ENCODE assay signal across 8 cellular contexts in the genomic region with DNA sequence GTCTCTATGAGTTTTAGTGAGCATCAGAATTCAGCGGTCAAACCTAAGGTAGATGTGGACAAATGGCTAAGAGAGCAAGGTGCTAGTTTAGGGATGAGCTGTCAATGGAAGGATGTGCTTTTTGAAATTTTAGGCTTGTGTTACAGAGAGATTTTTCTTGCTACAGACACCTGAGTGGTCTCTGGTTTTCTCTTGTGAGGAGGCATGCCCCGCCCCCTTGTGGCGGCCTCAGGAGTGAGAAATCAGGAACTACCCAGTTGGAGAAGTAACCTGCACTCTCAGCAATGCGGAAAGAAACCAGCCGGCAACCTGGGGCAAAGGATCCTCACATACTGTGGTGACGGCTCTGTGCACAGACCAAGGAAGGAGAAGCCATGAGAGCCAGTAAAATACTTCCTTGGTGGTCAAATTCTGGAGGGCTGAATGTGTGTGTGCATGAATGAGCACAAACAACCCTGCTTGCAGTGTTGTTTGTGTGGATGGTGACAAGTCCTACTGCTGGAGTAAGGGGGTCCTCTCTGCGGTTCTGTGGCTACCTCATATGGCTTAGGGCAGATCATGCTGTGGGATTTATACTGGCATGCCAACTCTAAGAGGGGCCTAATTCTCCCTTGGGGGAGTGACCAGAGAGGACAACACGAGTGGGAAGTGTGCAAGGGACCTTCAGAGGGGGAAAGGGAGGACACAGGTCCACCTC. TPM values are rescaled to one million over a fixed set of nuclear protein-coding genes. Genes with fewer than 3 reads are reported as not detected.
DNase-seq lines count a peak whose midpoint lies in the region; ATAC-seq, FAIRE-seq and TF ChIP-seq lines count a peak whose summit lies in the region.

No MANE protein-coding gene starts in this region.

- no peaks in the 10 kb centered on the region for H3K79me2 ChIP-seq in K562 (ENCODE audit: control insufficient read depth, insufficient read depth, low read length)

- H3K9me1 ChIP-seq in K562 (ENCODE audit: control insufficient read depth, insufficient read depth, low read length): no peaks in the 10 kb centered on the region

- POLR2A ChIA-PET in K562 (lab: Yijun Ruan, JAX): interaction anchor here (0.6 to 1.6 kb wide), 3 partner anchors 12 to 448 kb away, joined by 3 read pairs; no protein-coding TSS in a partner anchor

- H2AFZ ChIP-seq in K562 (ENCODE audit: low read depth, low read length): peak overlapping the region; percentile 68

- TF ChIP-seq POLR2A in K562 (conservative IDR thresholded peaks at IDR 0.05): no peak

- CTCF ChIA-PET in K562 (lab: Yijun Ruan, JAX; ENCODE audit: low intra/inter-chr PET ratio): interaction anchor here (0.6 to 1.2 kb wide), 2 partner anchors 120 to 447 kb away, joined by 3 to 4 read pairs; a partner anchor contains a TSS

- 10% methylated on average over 8 of the region's 8 CpGs for WGBS in K562 (ENCODE audit: insufficient coverage, low coverage, missing lambda C conversion rate)

- no peak overlapping the region for H3K9ac ChIP-seq in K562 (ENCODE audit: insufficient read depth in 1 of 2, low read depth in 2 of 2, low read length in 2 of 2)

- H3K27ac ChIP-seq in K562 (ENCODE audit: extremely low read depth, low read depth, low read length): no peak overlapping the region

- no TSS peak for BruUV-seq in K562 (replicated peaks; lab: Mats Ljungman, UMichigan)

- TF ChIP-seq CTCF in K562 (IDR thresholded peaks at IDR 0.05 in 2 of 3, conservative IDR thresholded peaks at IDR 0.05 in 1 of 3; ENCODE audit: insufficient read depth in 2 of 3, low read depth in 1 of 3, low read length in 3 of 3): peak; percentile 73 to 82 (median 80)

- peak; percentile 66 to 75 for TF ChIP-seq RAD21 in K562 (CRISPR knock-in tag; conservative IDR thresholded peaks at IDR 0.05 in 1 of 2, IDR thresholded peaks at IDR 0.05 in 1 of 2)

- peak; percentile 93 for ATAC-seq in GM21360 (IDR thresholded peaks at IDR 0.05; ENCODE audit: unreplicated experiment)
- ATAC-seq in HG03565 (IDR thresholded peaks at IDR 0.05; ENCODE audit: unreplicated experiment): peak; percentile 93
- peak; percentile 91 for ATAC-seq in K562

- no peaks in the 10 kb centered on the region for H3K9me3 ChIP-seq in K562 (replicated peaks; ENCODE audit: control insufficient read depth, insufficient read depth, low read depth, low read length)

- H3K4me1 ChIP-seq in K562 (replicated peaks in 1 of 2; ENCODE audit: control insufficient read depth in 2 of 2, insufficient read depth in 2 of 2, low read length in 2 of 2): peaks cover 0 to 15% of the 10 kb centered on the region in 2 experiments; a peak in 4 of 5 replicates

- no peaks in the 10 kb centered on the region for H3K36me3 ChIP-seq in K562 (ENCODE audit: control insufficient read depth, insufficient read depth, low read length)

- peak overlapping the region; percentile 56; the same call in 1 of the 2 replicates for H3K4me2 ChIP-seq in K562 (ENCODE audit: insufficient read depth, low read length)

- no peak overlapping the region for H3K4me3 ChIP-seq in K562

- DNase-seq in COR-L47 (lab: John Stamatoyannopoulos, UW) (peak; percentile 10), UCSD-AML1 (lab: John Stamatoyannopoulos, UW; ENCODE audit: unreplicated experiment) (peak; percentile 84), K562 (ENCODE audit: extremely low read depth in 1 of 4, low spot score in 3 of 4) (peak; percentile 31 to 81 (median 40)), left kidney (ENCODE audit: low read depth, low spot score) (peak; percentile 78), NCI-H2081 treated with DMSO at 0.1 percent for 48 hours (lab: John Stamatoyannopoulos, UW) (no peak)
- DNase-seq in stimulated activated CD8-positive, alpha-beta memory T cell treated with anti-CD3 and anti-CD28 coated beads, Interleukin-15, amount 100 ng/mL, for 24 hours (ENCODE audit: low read depth): peak; percentile 43

- no peaks in the 10 kb centered on the region for H3K27me3 ChIP-seq in K562 (ENCODE audit: control insufficient read depth in 2 of 2, insufficient read depth in 2 of 2, low read length in 2 of 2)

- in situ Hi-C loops in K562 (cut with MboI): no loop called here

- FAIRE-seq in K562 (lab: Jason Lieb, UNC): peak; percentile 83

- intact Hi-C loops in K562 (cut with micrococcal nuclease): loop anchor here (2.0 to 10.0 kb wide), 2 partner anchors 309 to 447 kb away; a partner anchor contains a TSS

- H4K20me1 ChIP-seq in K562 (replicated peaks; ENCODE audit: control insufficient read depth, insufficient read depth, low read length): no peaks in the 10 kb centered on the region

- TF ChIP-seq EP300 in K562 (IDR thresholded peaks at IDR 0.05; ENCODE audit: low read length): no peak

TF ChIP-seq in K562, 482 proteins besides CTCF, POLR2A, EP300 and RAD21 (continues in another document):
- TF ChIP-seq NR1H2 (CRISPR knock-in tag; IDR thresholded peaks at IDR 0.05) (peak; percentile 36; the same call in 1 of the 2 replicates), ZEB2 (IDR thresholded peaks at IDR 0.05) (peak; percentile 49; the same call in 1 of the 2 replicates), PHTF2 (CRISPR knock-in tag; IDR thresholded peaks at IDR 0.05) (no peak), TSC22D4 (tag; IDR thresholded peaks at IDR 0.05) (no peak), SIX5 (IDR thresholded peaks at IDR 0.05; ENCODE audit: borderline replicate concordance in 1 of 2, insufficient read depth in 1 of 2, low read depth in 1 of 2, low read length in 2 of 2) (0 out of 4 replicates have a peak, but pooled peaks of 1 of the 2 experiments have one; percentile 2), POLR2B (IDR thresholded peaks at IDR 0.05; ENCODE audit: low read depth, partially characterized antibody) (no peak), BRCA1 (IDR thresholded peaks at IDR 0.05) (no peak), BRCA1 (CRISPR knock-in tag; IDR thresholded peaks at IDR 0.05) (no peak), XRCC5 (IDR thresholded peaks at IDR 0.05; ENCODE audit: low read depth, low read length) (0 out of 2 replicates have a peak, but pooled peaks have one; percentile 37), CC2D1A (IDR thresholded peaks at IDR 0.05) (peak; percentile 48; the same call in 1 of the 2 replicates), CBFA2T3 (IDR thresholded peaks at IDR 0.05) (0 out of 2 replicates have a peak, but pooled peaks have one; percentile 8), SMARCA4 (IDR thresholded peaks at IDR 0.05) (peak; percentile 40; the same call in 1 of the 2 replicates), ZNF133 (CRISPR knock-in tag; IDR thresholded peaks at IDR 0.05) (no peak), NCOA4 (IDR thresholded peaks at IDR 0.05; ENCODE audit: partially characterized antibody) (no peak), NFXL1 (CRISPR knock-in tag; IDR thresholded peaks at IDR 0.05) (no peak), TEAD1 (CRISPR knock-in tag; IDR thresholded peaks at IDR 0.05) (0 out of 4 replicates have a peak, but pooled peaks of 1 of the 2 experiments have one; percentile 11), SNRNP70 (optimal IDR thresholded peaks at IDR 0.05; ENCODE audit: low read depth, low read length) (no peak)
- TF ChIP-seq, protein P1, sequence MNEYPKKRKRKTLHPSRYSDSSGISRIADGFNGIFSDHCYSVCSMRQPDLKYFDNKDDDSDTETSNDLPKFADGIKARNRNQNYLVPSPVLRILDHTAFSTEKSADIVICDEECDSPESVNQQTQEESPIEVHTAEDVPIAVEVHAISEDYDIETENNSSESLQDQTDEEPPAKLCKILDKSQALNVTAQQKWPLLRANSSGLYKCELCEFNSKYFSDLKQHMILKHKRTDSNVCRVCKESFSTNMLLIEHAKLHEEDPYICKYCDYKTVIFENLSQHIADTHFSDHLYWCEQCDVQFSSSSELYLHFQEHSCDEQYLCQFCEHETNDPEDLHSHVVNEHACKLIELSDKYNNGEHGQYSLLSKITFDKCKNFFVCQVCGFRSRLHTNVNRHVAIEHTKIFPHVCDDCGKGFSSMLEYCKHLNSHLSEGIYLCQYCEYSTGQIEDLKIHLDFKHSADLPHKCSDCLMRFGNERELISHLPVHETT (CRISPR knock-in tag; conservative IDR thresholded peaks at IDR 0.05 in 1 of 2, IDR thresholded peaks at IDR 0.05 in 1 of 2): no peak
- TF ChIP-seq, protein P2, sequence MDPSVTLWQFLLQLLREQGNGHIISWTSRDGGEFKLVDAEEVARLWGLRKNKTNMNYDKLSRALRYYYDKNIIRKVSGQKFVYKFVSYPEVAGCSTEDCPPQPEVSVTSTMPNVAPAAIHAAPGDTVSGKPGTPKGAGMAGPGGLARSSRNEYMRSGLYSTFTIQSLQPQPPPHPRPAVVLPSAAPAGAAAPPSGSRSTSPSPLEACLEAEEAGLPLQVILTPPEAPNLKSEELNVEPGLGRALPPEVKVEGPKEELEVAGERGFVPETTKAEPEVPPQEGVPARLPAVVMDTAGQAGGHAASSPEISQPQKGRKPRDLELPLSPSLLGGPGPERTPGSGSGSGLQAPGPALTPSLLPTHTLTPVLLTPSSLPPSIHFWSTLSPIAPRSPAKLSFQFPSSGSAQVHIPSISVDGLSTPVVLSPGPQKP (CRISPR knock-in tag; IDR thresholded peaks at IDR 0.05): no peak

RNA-seq across cellular contexts. Expression of a gene that starts 16.7 kb away (rescaled TPM):
- 60.9 and 67.5 TPM in 2 replicates for total RNA-seq in K562 (2011; cell fraction: chromatin; rRNA removed; ENCODE audit: low replicate concordance)
- 23.5 and 28.4 TPM in 2 replicates for total RNA-seq in K562 (2011; cell fraction: nucleolus; rRNA removed)
- 32.8 and 46.1 TPM in 2 replicates for total RNA-seq in K562 (2011; cell fraction: nucleoplasm; rRNA removed)
- total RNA-seq in K562 (2014; rRNA removed) (82.1 and 120 TPM in 2 replicates), K562 (2014; rRNA removed; fragmentation: Illumina TruSeq; extraction: Trizol) (108 and 110 TPM in 2 replicates), K562 (2015; rRNA removed; fragmentation: Illumina TruSeq; extraction: Trizol) (91.4 and 94.6 TPM in 2 replicates), K562 (2021) (109 and 114 TPM in 2 replicates)
- polyA plus RNA-seq in K562 (2011; rRNA removed) (157 and 187 TPM in 2 replicates), K562 (2014; fragmentation: Illumina TruSeq; extraction: Trizol) (95.4 and 119 TPM in 2 replicates), K562 (2014; fragmentation: Nextera tagmentation; extraction: Ambion mirVana) (10 to 100 TPM; 50.6 to 60.9 TPM), K562 (2014; rRNA removed) (72.5 and 76.2 TPM in 2 replicates)
- 64.0 and 120 TPM in 2 replicates for polyA plus RNA-seq in K562 (2011; cell fraction: cytosol; rRNA removed)
- polyA plus RNA-seq in K562 (2011; cell fraction: nucleus; rRNA removed): 85.1 and 121 TPM in 2 replicates
- polyA plus RNA-seq in K562 (2012): 93.3 and 132 TPM in 2 replicates
- 200 and 211 TPM in 2 replicates for polyA minus RNA-seq in K562 (2011; rRNA and poly(A)+ RNA removed)
- polyA minus RNA-seq in K562 (2011; cell fraction: cytosol; rRNA and poly(A)+ RNA removed): 69.9 and 88.9 TPM in 2 replicates
- 47.1 and 79.5 TPM in 2 replicates for polyA minus RNA-seq in K562 (2011; cell fraction: nucleus; rRNA and poly(A)+ RNA removed)
